ENCODE assay signal across 1 cellular context in genomic region chr9:77021289-77021927, GRCh38.
TF ChIP-seq lines count a peak whose summit lies in the region.

No MANE protein-coding gene starts in this region.

TF ChIP-seq in HepG2, 621 proteins besides CTCF, POLR2A, EP300 and RAD21:
- TF ChIP-seq MAZ (IDR thresholded peaks at IDR 0.05; ENCODE audit: borderline replicate concordance, low read depth, low read length) (no peak), MAZ (CRISPR knock-in tag; IDR thresholded peaks at IDR 0.05; ENCODE audit: low read depth) (no peak), ZNF790 (CRISPR knock-in tag; IDR thresholded peaks at IDR 0.05; ENCODE audit: borderline replicate concordance) (no peak), SMAD9 (CRISPR knock-in tag; IDR thresholded peaks at IDR 0.05) (no peak), TMF1 (CRISPR knock-in tag; IDR thresholded peaks at IDR 0.05; ENCODE audit: low read depth) (no peak), ZMAT3 (CRISPR knock-in tag; conservative IDR thresholded peaks at IDR 0.05) (no peak), EZH2 (conservative IDR thresholded peaks at IDR 0.05; ENCODE audit: low read depth, low read length) (0 out of 2 replicates have a peak, but pooled peaks have one; percentile 39), PHF21A (CRISPR knock-in tag; IDR thresholded peaks at IDR 0.05) (no peak), GABPB1 (CRISPR knock-in tag; IDR thresholded peaks at IDR 0.05) (no peak), ZNF784 (CRISPR knock-in tag; IDR thresholded peaks at IDR 0.05; ENCODE audit: borderline replicate concordance) (no peak), NCOA5 (CRISPR knock-in tag; IDR thresholded peaks at IDR 0.05) (no peak), CBX1 (IDR thresholded peaks at IDR 0.05; ENCODE audit: low read depth) (no peak), CHD4 (IDR thresholded peaks at IDR 0.05; ENCODE audit: borderline replicate concordance, low read length) (no peak), MAFK (conservative IDR thresholded peaks at IDR 0.05 in 1 of 2, IDR thresholded peaks at IDR 0.05 in 1 of 2; ENCODE audit: low read length in 2 of 2) (0 out of 4 replicates have a peak, but pooled peaks of 1 of the 2 experiments have one; percentile 9), PAXIP1 (CRISPR knock-in tag; conservative IDR thresholded peaks at IDR 0.05) (no peak), ZFP82 (CRISPR knock-in tag; IDR thresholded peaks at IDR 0.05; ENCODE audit: borderline replicate concordance) (no peak)
- TF ChIP-seq, protein P1, sequence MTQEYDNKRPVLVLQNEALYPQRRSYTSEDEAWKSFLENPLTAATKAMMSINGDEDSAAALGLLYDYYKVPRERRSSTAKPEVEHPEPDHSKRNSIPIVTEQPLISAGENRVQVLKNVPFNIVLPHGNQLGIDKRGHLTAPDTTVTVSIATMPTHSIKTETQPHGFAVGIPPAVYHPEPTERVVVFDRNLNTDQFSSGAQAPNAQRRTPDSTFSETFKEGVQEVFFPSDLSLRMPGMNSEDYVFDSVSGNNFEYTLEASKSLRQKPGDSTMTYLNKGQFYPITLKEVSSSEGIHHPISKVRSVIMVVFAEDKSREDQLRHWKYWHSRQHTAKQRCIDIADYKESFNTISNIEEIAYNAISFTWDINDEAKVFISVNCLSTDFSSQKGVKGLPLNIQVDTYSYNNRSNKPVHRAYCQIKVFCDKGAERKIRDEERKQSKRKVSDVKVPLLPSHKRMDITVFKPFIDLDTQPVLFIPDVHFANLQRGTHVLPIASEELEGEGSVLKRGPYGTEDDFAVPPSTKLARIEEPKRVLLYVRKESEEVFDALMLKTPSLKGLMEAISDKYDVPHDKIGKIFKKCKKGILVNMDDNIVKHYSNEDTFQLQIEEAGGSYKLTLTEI (CRISPR knock-in tag; conservative IDR thresholded peaks at IDR 0.05), result no peak
- TF ChIP-seq, protein P2, sequence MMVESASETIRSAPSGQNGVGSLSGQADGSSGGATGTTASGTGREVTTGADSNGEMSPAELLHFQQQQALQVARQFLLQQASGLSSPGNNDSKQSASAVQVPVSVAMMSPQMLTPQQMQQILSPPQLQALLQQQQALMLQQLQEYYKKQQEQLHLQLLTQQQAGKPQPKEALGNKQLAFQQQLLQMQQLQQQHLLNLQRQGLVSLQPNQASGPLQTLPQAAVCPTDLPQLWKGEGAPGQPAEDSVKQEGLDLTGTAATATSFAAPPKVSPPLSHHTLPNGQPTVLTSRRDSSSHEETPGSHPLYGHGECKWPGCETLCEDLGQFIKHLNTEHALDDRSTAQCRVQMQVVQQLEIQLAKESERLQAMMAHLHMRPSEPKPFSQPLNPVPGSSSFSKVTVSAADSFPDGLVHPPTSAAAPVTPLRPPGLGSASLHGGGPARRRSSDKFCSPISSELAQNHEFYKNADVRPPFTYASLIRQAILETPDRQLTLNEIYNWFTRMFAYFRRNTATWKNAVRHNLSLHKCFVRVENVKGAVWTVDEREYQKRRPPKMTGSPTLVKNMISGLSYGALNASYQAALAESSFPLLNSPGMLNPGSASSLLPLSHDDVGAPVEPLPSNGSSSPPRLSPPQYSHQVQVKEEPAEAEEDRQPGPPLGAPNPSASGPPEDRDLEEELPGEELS (CRISPR knock-in tag; IDR thresholded peaks at IDR 0.05), result no peak
